ENCODE assay signal across 30 cellular contexts in genomic region chr9:120861935-120862334, GRCh38.
"Had no signal": no experiment of that assay in that cellular context is flagged by ENCODE, and none has a peak within 500 bp of the region (broad histone marks: within the 10 kb centered on the region; RNA-seq: fewer than 3 reads in every experiment).

No MANE protein-coding gene starts in this region.

- H3K4me3 Mint-ChIP-seq: brain; natural killer cell; stimulated activated naive CD8-positive, alpha-beta T cell treated with anti-CD3 and anti-CD28 coated beads, Interleukin-15, amount 100 ng/mL, for 72 hours; T-cell had no signal

- H3K4me1 Mint-ChIP-seq: brain had no signal

- H3K27ac Mint-ChIP-seq: brain, natural killer cell, progenitor cell of endocrine pancreas had no signal

- H3K27me3 Mint-ChIP-seq: progenitor cell of endocrine pancreas; stimulated activated naive CD8-positive, alpha-beta T cell treated with anti-CD3 and anti-CD28 coated beads, Interleukin-15, amount 100 ng/mL, for 72 hours; T-cell had no signal

- DNase-seq: activated CD4-positive, alpha-beta T cell treated with anti-CD3 and anti-CD28 coated beads for 4 hours; activated CD4-positive, alpha-beta T cell treated with anti-CD3 and anti-CD28 coated beads, Interleukin-2, amount 50 U/mL, for 48 hours; activated CD4-positive, CD25-positive, alpha-beta regulatory T cell; activated CD8-positive, alpha-beta memory T cell treated with anti-CD3 and anti-CD28 coated beads for 24 hours; activated naive CD4-positive, alpha-beta T cell treated with anti-CD3 and anti-CD28 coated beads, Interleukin-2, amount 50 U/mL, for 16 hours; activated T-cell treated with anti-CD3 and anti-CD28 coated beads, Interleukin-2, amount 50 U/mL, for 1 hour; cerebellar nuclear complex; colonic mucosa; effector CD8-positive, alpha-beta T cell; esophagus squamous epithelium; kidney glomerular epithelial cell; lower lobe of right lung; mesenchymal stem cell; natural killer cell; ovary; stimulated activated CD4-positive, alpha-beta T cell treated with anti-CD3 and anti-CD28 coated beads, Interleukin-12 subunit alpha, Interleukin-12 subunit beta, amount 100 ng/mL, for 4 hours; stimulated activated CD4-positive, alpha-beta T cell treated with anti-CD3 and anti-CD28 coated beads, Interleukin-4, amount 100 ng/mL, for 1 hour; stimulated activated naive CD8-positive, alpha-beta T cell treated with anti-CD3 and anti-CD28 coated beads, Interleukin-15, amount 100 ng/mL, for 72 hours; substantia nigra; thyroid gland had no signal

- H3K36me3 ChIP-seq: colonic mucosa, ovary, right lobe of liver, thyroid gland had no signal

- H3K9me3 Mint-ChIP-seq: brain; natural killer cell; stimulated activated naive CD8-positive, alpha-beta T cell treated with anti-CD3 and anti-CD28 coated beads, Interleukin-15, amount 100 ng/mL, for 72 hours; T-cell had no signal

- H3K4me1 ChIP-seq: ascending aorta, colonic mucosa, lower lobe of right lung, right lobe of liver, thyroid gland, upper lobe of left lung had no signal

- H3K4me3 ChIP-seq: ascending aorta, cardiac muscle cell, colonic mucosa, esophagus squamous epithelium, lower lobe of right lung, ovary, right lobe of liver, skin epidermis, thyroid gland, upper lobe of left lung had no signal

- ATAC-seq: left lobe of liver; lower lobe of right lung; natural killer cell; right lobe of liver; stimulated activated naive CD8-positive, alpha-beta T cell treated with anti-CD3 and anti-CD28 coated beads, Interleukin-15, amount 100 ng/mL, for 72 hours; T-cell had no signal

- H3K9me3 ChIP-seq: ascending aorta, colonic mucosa, esophagus squamous epithelium, lower lobe of right lung, ovary, right lobe of liver, thyroid gland, upper lobe of left lung had no signal

- H3K27me3 ChIP-seq: ascending aorta, cardiac muscle cell, colonic mucosa, esophagus squamous epithelium, ovary, right lobe of liver, thyroid gland, upper lobe of left lung had no signal

- H3K27ac ChIP-seq: ascending aorta, cardiac muscle cell, colonic mucosa, epithelial cell of prostate, esophagus squamous epithelium, lower lobe of right lung, ovary, right lobe of liver, thyroid gland, upper lobe of left lung had no signal
